In the genomic region with DNA sequence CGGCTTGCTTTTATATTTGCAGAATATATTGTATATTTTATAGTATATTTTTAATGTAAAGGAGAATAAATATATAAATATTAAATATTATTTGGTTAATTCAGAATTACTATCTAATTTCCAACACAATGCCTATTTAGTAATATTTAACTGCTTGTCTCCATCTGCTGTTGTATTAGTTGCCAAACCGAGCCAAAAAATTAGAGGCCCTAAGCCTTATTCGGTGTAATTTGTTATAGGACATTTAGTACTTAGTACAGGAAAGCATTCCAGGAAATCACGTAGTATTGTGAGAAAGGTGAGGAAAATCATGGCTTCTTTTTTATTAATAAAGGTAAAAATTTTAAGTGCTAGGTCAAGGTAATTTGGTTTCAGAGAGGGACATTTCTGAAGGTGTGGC, we compare ENCODE assay signal across 35 cellular contexts.
"Had no signal": no experiment of that assay in that cellular context is flagged by ENCODE, and none has a peak within 500 bp of the region (broad histone marks: within the 10 kb centered on the region; RNA-seq: fewer than 3 reads in every experiment).

No MANE protein-coding gene starts in this region.

- DNase-seq: activated B cell treated with CpG ODN at 0.5 μM for 24 hours; activated CD4-positive, alpha-beta memory T cell treated with anti-CD3 and anti-CD28 coated beads, Interleukin-2, amount 10 ng/mL, durations not matched to agents 7 days and 5 days; activated CD4-positive, alpha-beta T cell treated with anti-CD3 and anti-CD28 coated beads for 1 hour; activated CD4-positive, alpha-beta T cell treated with anti-CD3 and anti-CD28 coated beads for 36 hours; activated CD4-positive, alpha-beta T cell treated with anti-CD3 and anti-CD28 coated beads for 48 hours; activated CD4-positive, alpha-beta T cell treated with anti-CD3 and anti-CD28 coated beads, Interleukin-2, amount 10 ng/mL, durations not matched to agents 7 days and 5 days; activated CD4-positive, alpha-beta T cell treated with anti-CD3 and anti-CD28 coated beads, Interleukin-2, amount 50 U/mL, for 48 hours; activated CD8-positive, alpha-beta memory T cell treated with anti-CD3 and anti-CD28 coated beads for 24 hours; activated CD8-positive, alpha-beta memory T cell treated with anti-CD3 and anti-CD28 coated beads, Interleukin-2, amount 10 ng/mL, durations not matched to agents 7 days and 5 days; activated CD8-positive, alpha-beta memory T cell treated with anti-CD3 and anti-CD28 coated beads, Interleukin-2, amount 50 U/mL, for 48 hours; activated CD8-positive, alpha-beta T cell treated with anti-CD3 and anti-CD28 coated beads, Interleukin-2, amount 10 ng/mL, durations not matched to agents 7 days and 5 days; activated effector memory CD4-positive, alpha-beta T cell treated with anti-CD3 and anti-CD28 coated beads, Interleukin-2, amount 50 U/mL, for 16 hours; activated gamma-delta T cell treated with Interleukin-2 at 50 U/mL for 16 hours; activated naive CD4-positive, alpha-beta T cell; activated naive CD4-positive, alpha-beta T cell treated with anti-CD3 and anti-CD28 coated beads for 36 hours; activated naive CD4-positive, alpha-beta T cell treated with anti-CD3 and anti-CD28 coated beads, Interleukin-2, amount 50 U/mL, for 16 hours; activated naive CD8-positive, alpha-beta T cell treated with anti-CD3 and anti-CD28 coated beads for 36 hours; activated T-cell treated with anti-CD3 and anti-CD28 coated beads, Interleukin-2, amount 50 U/mL, for 24 hours; activated T-cell treated with anti-CD3 and anti-CD28 coated beads, Interleukin-2, amount 50 U/mL, for 48 hours; adrenal gland; amniotic stem cell; aorta; body of pancreas; brain microvascular endothelial cell; central memory CD4-positive, alpha-beta T cell; cerebellar nuclear complex; SW 1271; T-helper 1 cell; T-helper 9 cell; WERI-Rb-1 had no signal

- H3K27ac ChIP-seq: adrenal gland, body of pancreas, brain microvascular endothelial cell, breast epithelium, WERI-Rb-1 had no signal

- H3K4me1 ChIP-seq: body of pancreas, breast epithelium had no signal

- H3K27me3 ChIP-seq: adrenal gland, body of pancreas, brain microvascular endothelial cell, breast epithelium had no signal

- H3K36me3 Mint-ChIP-seq: activated CD8-positive, alpha-beta memory T cell treated with anti-CD3 and anti-CD28 coated beads, Interleukin-2, amount 10 ng/mL, durations not matched to agents 7 days and 5 days; activated naive CD4-positive, alpha-beta T cell treated with anti-CD3 and anti-CD28 coated beads, Interleukin-2, amount 50 U/mL, for 72 hours; activated naive CD8-positive, alpha-beta T cell treated with anti-CD3 and anti-CD28 coated beads for 36 hours had no signal

- FAIRE-seq: astrocyte had no signal

- ATAC-seq: activated CD4-positive, alpha-beta T cell treated with anti-CD3 and anti-CD28 coated beads for 36 hours; activated CD8-positive, alpha-beta memory T cell treated with anti-CD3 and anti-CD28 coated beads, Interleukin-2, amount 10 ng/mL, durations not matched to agents 7 days and 5 days; activated CD8-positive, alpha-beta T cell treated with anti-CD3 and anti-CD28 coated beads, Interleukin-2, amount 10 ng/mL, durations not matched to agents 7 days and 5 days; body of pancreas had no signal

- H3K4me3 Mint-ChIP-seq: activated B cell treated with CpG ODN at 0.5 μM for 24 hours; activated CD4-positive, alpha-beta memory T cell treated with anti-CD3 and anti-CD28 coated beads, Interleukin-2, amount 10 ng/mL, durations not matched to agents 7 days and 5 days; activated CD4-positive, alpha-beta T cell treated with anti-CD3 and anti-CD28 coated beads for 36 hours; activated CD4-positive, alpha-beta T cell treated with anti-CD3 and anti-CD28 coated beads, Interleukin-2, amount 10 ng/mL, durations not matched to agents 7 days and 5 days; activated CD8-positive, alpha-beta memory T cell treated with anti-CD3 and anti-CD28 coated beads, Interleukin-2, amount 10 ng/mL, durations not matched to agents 7 days and 5 days; activated CD8-positive, alpha-beta T cell treated with anti-CD3 and anti-CD28 coated beads, Interleukin-2, amount 10 ng/mL, durations not matched to agents 7 days and 5 days; activated naive CD4-positive, alpha-beta T cell treated with anti-CD3 and anti-CD28 coated beads for 36 hours; activated naive CD8-positive, alpha-beta T cell treated with anti-CD3 and anti-CD28 coated beads for 36 hours; activated T-cell treated with anti-CD3 and anti-CD28 coated beads, Interleukin-2, amount 50 U/mL, for 24 hours; T-helper 1 cell treated with Interleukin-12 subunit alpha and Interleukin-12 subunit beta and Interleukin-4 antibody, amounts not matched to agents 30 μg/mL and 1 μg/mL, for 36 hours; T-helper 2 cell treated with Interferon-gamma antibody and Interleukin-4, amounts not matched to agents 5 μg/mL and 100 μg/mL, for 36 hours had no signal

- H3K27me3 Mint-ChIP-seq: activated B cell treated with CpG ODN at 0.5 μM for 24 hours; activated CD4-positive, alpha-beta T cell treated with anti-CD3 and anti-CD28 coated beads for 36 hours; activated naive CD8-positive, alpha-beta T cell treated with anti-CD3 and anti-CD28 coated beads for 36 hours; activated T-cell treated with anti-CD3 and anti-CD28 coated beads, Interleukin-2, amount 50 U/mL, for 24 hours had no signal

- H3K36me3 ChIP-seq: adrenal gland, brain microvascular endothelial cell, breast epithelium, WERI-Rb-1 had no signal

- H3K4me3 ChIP-seq: adrenal gland, body of pancreas, breast epithelium had no signal

- H3K27ac Mint-ChIP-seq: activated B cell treated with CpG ODN at 0.5 μM for 24 hours; activated CD4-positive, alpha-beta memory T cell treated with anti-CD3 and anti-CD28 coated beads, Interleukin-2, amount 10 ng/mL, durations not matched to agents 7 days and 5 days; activated CD4-positive, alpha-beta T cell treated with anti-CD3 and anti-CD28 coated beads for 36 hours; activated CD4-positive, alpha-beta T cell treated with anti-CD3 and anti-CD28 coated beads, Interleukin-2, amount 10 ng/mL, durations not matched to agents 7 days and 5 days; activated CD8-positive, alpha-beta memory T cell treated with anti-CD3 and anti-CD28 coated beads, Interleukin-2, amount 10 ng/mL, durations not matched to agents 7 days and 5 days; activated CD8-positive, alpha-beta T cell treated with anti-CD3 and anti-CD28 coated beads, Interleukin-2, amount 10 ng/mL, durations not matched to agents 7 days and 5 days; activated naive CD4-positive, alpha-beta T cell treated with anti-CD3 and anti-CD28 coated beads for 36 hours; activated naive CD4-positive, alpha-beta T cell treated with anti-CD3 and anti-CD28 coated beads, Interleukin-2, amount 50 U/mL, for 72 hours; activated naive CD8-positive, alpha-beta T cell treated with anti-CD3 and anti-CD28 coated beads for 36 hours; activated T-cell treated with anti-CD3 and anti-CD28 coated beads, Interleukin-2, amount 50 U/mL, for 24 hours; T-helper 1 cell treated with Interleukin-12 subunit alpha and Interleukin-12 subunit beta and Interleukin-4 antibody, amounts not matched to agents 30 μg/mL and 1 μg/mL, for 36 hours; T-helper 2 cell treated with Interferon-gamma antibody and Interleukin-4, amounts not matched to agents 5 μg/mL and 100 μg/mL, for 36 hours had no signal

- H3K9me3 Mint-ChIP-seq: activated B cell treated with CpG ODN at 0.5 μM for 24 hours; activated CD4-positive, alpha-beta memory T cell treated with anti-CD3 and anti-CD28 coated beads, Interleukin-2, amount 10 ng/mL, durations not matched to agents 7 days and 5 days; activated CD4-positive, alpha-beta T cell treated with anti-CD3 and anti-CD28 coated beads, Interleukin-2, amount 10 ng/mL, durations not matched to agents 7 days and 5 days; activated naive CD4-positive, alpha-beta T cell treated with anti-CD3 and anti-CD28 coated beads for 36 hours; activated naive CD4-positive, alpha-beta T cell treated with anti-CD3 and anti-CD28 coated beads, Interleukin-2, amount 50 U/mL, for 72 hours; activated naive CD8-positive, alpha-beta T cell treated with anti-CD3 and anti-CD28 coated beads for 36 hours; activated T-cell treated with anti-CD3 and anti-CD28 coated beads, Interleukin-2, amount 50 U/mL, for 24 hours; T-helper 1 cell treated with Interleukin-12 subunit alpha and Interleukin-12 subunit beta and Interleukin-4 antibody, amounts not matched to agents 30 μg/mL and 1 μg/mL, for 36 hours; T-helper 2 cell treated with Interferon-gamma antibody and Interleukin-4, amounts not matched to agents 5 μg/mL and 100 μg/mL, for 36 hours had no signal

- H3K4me1 Mint-ChIP-seq: activated B cell treated with CpG ODN at 0.5 μM for 24 hours; activated CD4-positive, alpha-beta T cell treated with anti-CD3 and anti-CD28 coated beads, Interleukin-2, amount 10 ng/mL, durations not matched to agents 7 days and 5 days; activated CD8-positive, alpha-beta memory T cell treated with anti-CD3 and anti-CD28 coated beads, Interleukin-2, amount 10 ng/mL, durations not matched to agents 7 days and 5 days; activated naive CD8-positive, alpha-beta T cell treated with anti-CD3 and anti-CD28 coated beads for 36 hours had no signal
